In the genomic region with DNA sequence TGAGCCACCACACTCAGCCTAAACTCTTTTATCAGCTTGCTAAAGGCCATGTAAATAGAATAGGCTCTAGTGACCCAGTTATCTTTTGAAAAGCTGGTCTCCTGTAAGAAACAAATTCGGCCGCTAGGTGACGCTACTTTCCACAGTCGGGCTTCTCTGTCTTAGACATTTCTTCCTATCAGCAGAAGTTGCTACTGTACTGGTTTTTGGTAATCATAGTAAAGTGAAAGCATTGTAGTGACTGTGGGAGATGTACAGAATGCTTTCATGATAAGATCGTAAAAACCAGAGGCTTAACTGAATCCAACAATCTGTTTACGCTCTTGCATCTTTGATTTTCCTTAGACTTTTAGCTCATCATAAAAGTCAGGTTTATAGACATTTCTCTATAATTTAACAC, we compare ENCODE assay signal across 8 cellular contexts.
DNase-seq lines count a peak whose midpoint lies in the region; ATAC-seq, FAIRE-seq and TF ChIP-seq lines count a peak whose summit lies in the region.

No MANE protein-coding gene starts in this region.

- H3K4me1 ChIP-seq in endothelial cell of umbilical vein (ENCODE audit: control insufficient read depth, extremely low read depth, insufficient read depth, low read length) (no peaks in the 10 kb centered on the region), thyroid gland (no peaks in the 10 kb centered on the region)

- 12 to 18% methylated on average over 6 of the region's 6 CpGs for WGBS in thyroid gland, 2 donors

- POLR2A ChIA-PET in activated CD8-positive, alpha-beta T cell treated with anti-CD3 and anti-CD28 coated beads for 36 hours (lab: Charles Lee): no interaction called here
- POLR2A ChIA-PET in endothelial cell of umbilical vein (lab: Charles Lee): no interaction called here

- H3K4me2 ChIP-seq in endothelial cell of umbilical vein (ENCODE audit: insufficient read depth, low read length): no peak overlapping the region

- H3K9ac ChIP-seq in endothelial cell of umbilical vein (replicated peaks; ENCODE audit: extremely low read depth, insufficient read depth, low read length): no peak overlapping the region

- peak; percentile 58 for TF ChIP-seq CTCF in activated CD8-positive, alpha-beta T cell treated with anti-CD3 and anti-CD28 coated beads for 36 hours (IDR thresholded peaks at IDR 0.05)
- TF ChIP-seq CTCF in endothelial cell of umbilical vein (IDR thresholded peaks at IDR 0.05; ENCODE audit: extremely low read depth in 1 of 2, insufficient read depth in 1 of 2, low read depth in 1 of 2, low read length in 2 of 2): peak; percentile 38 to 58
- peak; percentile 61 to 70 (median 69) for TF ChIP-seq CTCF in nephron (IDR thresholded peaks at IDR 0.05; ENCODE audit: unreplicated experiment in 3 of 3)
- peak in 3 of 6 experiments; percentile 25 to 46 (median 28) for TF ChIP-seq CTCF in thyroid gland (IDR thresholded peaks at IDR 0.05)

- H3K4me3 ChIP-seq in endothelial cell of umbilical vein (replicated peaks in 1 of 3; ENCODE audit: insufficient read depth in 1 of 3, low read depth in 1 of 3, low read length in 3 of 3) (no peak overlapping the region), thyroid gland (replicated peaks in 1 of 3) (no peak overlapping the region)

- intact Hi-C loops in activated CD8-positive, alpha-beta T cell treated with anti-CD3 and anti-CD28 coated beads for 36 hours (cut with micrococcal nuclease): loop anchor here (10.0 kb wide), 2 partner anchors 89 to 149 kb away; a partner anchor contains a TSS
- intact Hi-C loops in endothelial cell of umbilical vein (cut with micrococcal nuclease) (loop anchor here (10.0 kb wide), 2 partner anchors 149 to 919 kb away; a partner anchor contains a TSS), thyroid gland (cut with DNase I) (no loop called here)

- H2AFZ ChIP-seq in endothelial cell of umbilical vein (ENCODE audit: low read depth, low read length): no peak overlapping the region

- no peaks in the 10 kb centered on the region for H3K27me3 Mint-ChIP-seq in activated CD8-positive, alpha-beta T cell treated with anti-CD3 and anti-CD28 coated beads for 36 hours
- peaks cover 3% of the 10 kb centered on the region for H3K27me3 Mint-ChIP-seq in nephron (ENCODE audit: low read depth)

- H3K9me3 ChIP-seq in endothelial cell of umbilical vein (replicated peaks; ENCODE audit: control insufficient read depth, insufficient read depth, low read length): no peaks in the 10 kb centered on the region
- H3K9me3 ChIP-seq in thyroid gland: no peaks in the 10 kb centered on the region

- H3K4me1 Mint-ChIP-seq in activated CD8-positive, alpha-beta T cell treated with anti-CD3 and anti-CD28 coated beads for 36 hours (ENCODE audit: low read depth): peaks cover 13% of the 10 kb centered on the region
- no peaks in the 10 kb centered on the region for H3K4me1 Mint-ChIP-seq in nephron

- dilution Hi-C loops in endothelial cell of umbilical vein (cut with MboI; ENCODE audit: extremely low pct_ligation_motif_present, low sequenced_read_pairs): no loop called here

- H3K79me2 ChIP-seq in endothelial cell of umbilical vein (ENCODE audit: control insufficient read depth, insufficient read depth, low read length): no peaks in the 10 kb centered on the region

- no peaks in the 10 kb centered on the region for H3K9me1 ChIP-seq in endothelial cell of umbilical vein (replicated peaks; ENCODE audit: control insufficient read depth, extremely low read depth, insufficient read depth, low read length)

- no peak overlapping the region for H3K27ac Mint-ChIP-seq in activated CD8-positive, alpha-beta T cell treated with anti-CD3 and anti-CD28 coated beads for 36 hours
- H3K27ac Mint-ChIP-seq in nephron: no peak overlapping the region

- peak; percentile 67 for FAIRE-seq in endothelial cell of umbilical vein (lab: Jason Lieb, UNC)

- no peak overlapping the region for H3K4me3 Mint-ChIP-seq in activated CD8-positive, alpha-beta T cell treated with anti-CD3 and anti-CD28 coated beads for 36 hours
- H3K4me3 Mint-ChIP-seq in nephron: no peak overlapping the region

- CTCF ChIA-PET in activated CD8-positive, alpha-beta T cell treated with anti-CD3 and anti-CD28 coated beads for 36 hours (lab: Charles Lee): interaction anchor here (0.6 to 3.0 kb wide), 34 partner anchors 9 to 681 kb away, joined by 3 to 14 read pairs (median 4); no protein-coding TSS in a partner anchor
- CTCF ChIA-PET in endothelial cell of umbilical vein (lab: Charles Lee): interaction anchor here (0.6 to 2.3 kb wide), 18 partner anchors 9 to 598 kb away, joined by 3 to 9 read pairs (median 5); no protein-coding TSS in a partner anchor

- BruUV-seq in endothelial cell of umbilical vein (replicated peaks; lab: Mats Ljungman, UMichigan): no TSS peak

- H3K36me3 Mint-ChIP-seq in activated CD8-positive, alpha-beta T cell treated with anti-CD3 and anti-CD28 coated beads for 36 hours (ENCODE audit: low read depth): peaks cover 3% of the 10 kb centered on the region
- no peaks in the 10 kb centered on the region for H3K36me3 Mint-ChIP-seq in nephron (ENCODE audit: low read depth)

- no peaks in the 10 kb centered on the region for H3K27me3 ChIP-seq in endothelial cell of umbilical vein (ENCODE audit: control insufficient read depth in 2 of 2, insufficient read depth in 2 of 2, low read length in 2 of 2)
- no peaks in the 10 kb centered on the region for H3K27me3 ChIP-seq in thyroid gland

- no peak for TF ChIP-seq POLR2A in endothelial cell of umbilical vein (IDR thresholded peaks at IDR 0.05; ENCODE audit: low read depth, low read length)
- no peak for TF ChIP-seq POLR2A in thyroid gland (IDR thresholded peaks at IDR 0.05)

- H3K27ac ChIP-seq in endothelial cell of umbilical vein (ENCODE audit: insufficient read depth, low read depth, low read length): no peak overlapping the region
- H3K27ac ChIP-seq in thyroid gland: no peak overlapping the region

- peak; percentile 64 for DNase-seq in CD1c-positive myeloid dendritic cell (ENCODE audit: extremely low spot score)
- peak; percentile 84 for DNase-seq in NCI-H82 (lab: John Stamatoyannopoulos, UW)
- peak; percentile 88 for DNase-seq in activated CD8-positive, alpha-beta T cell treated with anti-CD3 and anti-CD28 coated beads for 36 hours
- peak; percentile 57 for DNase-seq in endothelial cell of umbilical vein (ENCODE audit: low read depth, low spot score)
- peak; percentile 16 to 35 for DNase-seq in thyroid gland

- ATAC-seq in GM18909 (IDR thresholded peaks at IDR 0.05; ENCODE audit: poor library complexity, unreplicated experiment): peak; percentile 95
- ATAC-seq in HG03139 (IDR thresholded peaks at IDR 0.05; ENCODE audit: unreplicated experiment): peak; percentile 92
- peak; percentile 87 for ATAC-seq in activated CD8-positive, alpha-beta T cell treated with anti-CD3 and anti-CD28 coated beads for 36 hours

- H4K20me1 ChIP-seq in endothelial cell of umbilical vein (replicated peaks; ENCODE audit: control insufficient read depth, extremely low read depth, insufficient read depth, low read length): no peaks in the 10 kb centered on the region

- H3K9me3 Mint-ChIP-seq in activated CD8-positive, alpha-beta T cell treated with anti-CD3 and anti-CD28 coated beads for 36 hours: no peaks in the 10 kb centered on the region
- no peaks in the 10 kb centered on the region for H3K9me3 Mint-ChIP-seq in nephron

- no peaks in the 10 kb centered on the region for H3K36me3 ChIP-seq in endothelial cell of umbilical vein (ENCODE audit: control insufficient read depth in 2 of 2, extremely low read depth in 1 of 2, insufficient read depth in 2 of 2, low read length in 2 of 2)
- H3K36me3 ChIP-seq in thyroid gland: no peaks in the 10 kb centered on the region

TF ChIP-seq in endothelial cell of umbilical vein, 7 proteins besides CTCF, POLR2A, EP300 and RAD21:
- TF ChIP-seq, protein P1, sequence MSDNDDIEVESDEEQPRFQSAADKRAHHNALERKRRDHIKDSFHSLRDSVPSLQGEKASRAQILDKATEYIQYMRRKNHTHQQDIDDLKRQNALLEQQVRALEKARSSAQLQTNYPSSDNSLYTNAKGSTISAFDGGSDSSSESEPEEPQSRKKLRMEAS (IDR thresholded peaks at IDR 0.05; ENCODE audit: insufficient read depth, insufficient read length): no peak
- TF ChIP-seq MYC (IDR thresholded peaks at IDR 0.05; ENCODE audit: low read depth, low read length): no peak
- no peak for TF ChIP-seq POLR2AphosphoS5 (IDR thresholded peaks at IDR 0.05; ENCODE audit: insufficient read depth, low read depth, low read length)
- no peak for TF ChIP-seq JUN (IDR thresholded peaks at IDR 0.05; ENCODE audit: borderline replicate concordance, insufficient read depth, insufficient read length, low read depth)
- no peak for TF ChIP-seq GATA2 (IDR thresholded peaks at IDR 0.05; ENCODE audit: insufficient read depth, insufficient read length, low read depth, low read length)
- no peak for TF ChIP-seq EZH2 (IDR thresholded peaks at IDR 0.05; ENCODE audit: borderline replicate concordance, low read depth, low read length, severe bottlenecking)
- TF ChIP-seq FOS (IDR thresholded peaks at IDR 0.05; ENCODE audit: borderline replicate concordance, insufficient read depth, low read length): no peak

Comparison
In these comparisons a context has a peak if more than half of its experiments do, and no peak if none do; other contexts are left out.
1. DNase-seq: peak in every context shown above with its lines; median percentile 88 in activated CD8-positive, alpha-beta T cell treated with anti-CD3 and anti-CD28 coated beads for 36 hours; 84 in NCI-H82; 64 in CD1c-positive myeloid dendritic cell; 57 in endothelial cell of umbilical vein; 26 in thyroid gland.